Comparison of ENCODE assay signal across 10 cellular contexts in genomic region chr4:9153571-9154157, GRCh38. TPM values are rescaled to one million over a fixed set of nuclear protein-coding genes. Genes with fewer than 3 reads are reported as not detected.
A peak's percentile ranks its signal among the peaks of the same experiment; 100 is the strongest.
DNase-seq lines count a peak whose midpoint lies in the region; ATAC-seq and TF ChIP-seq lines count a peak whose summit lies in the region.
"Not testable (repeated sequence)": the region's sequence is repeated elsewhere in the genome, so short reads cannot be mapped to it uniquely, and the experiment has no call there.
"Had no signal": no experiment of that assay in that cellular context is flagged by ENCODE, and none has a peak within 500 bp of the region (broad histone marks: within the 10 kb centered on the region; RNA-seq: fewer than 3 reads in every experiment).

No MANE protein-coding gene starts in this region.

- DNase-seq in MV-4-11 (lab: John Stamatoyannopoulos, UW), result peak; percentile 0
- not testable (repeated sequence) for DNase-seq in activated B cell treated with CpG ODN at 0.5 μM for 24 hours; mammary epithelial cell; mesothelial cell of epicardium (ENCODE audit: low spot score in 2 of 2, unreplicated experiment in 2 of 2)
- peak in 38 of 42 donors; percentile 12 to 81 (median 45) for DNase-seq in head of caudate nucleus

- H3K27me3 Mint-ChIP-seq in activated B cell treated with CpG ODN at 0.5 μM for 24 hours; mesothelial cell of epicardium (ENCODE audit: low read depth): not testable (repeated sequence)

- TSS peak; percentile 84 for BruUV-seq in mammary epithelial cell (replicated peaks; lab: Mats Ljungman, UMichigan)

- peak overlapping the region; percentile 79 for H3K4me3 ChIP-seq in ACC112 (ENCODE audit: low read depth, low read length)
- peak overlapping the region; percentile 6; the same call in 1 of the 2 replicates for H3K4me3 ChIP-seq in GM08714 (ENCODE audit: low read length)
- H3K4me3 ChIP-seq in mammary epithelial cell (replicated peaks in 1 of 3; ENCODE audit: insufficient read depth in 1 of 3, low read depth in 2 of 3, low read length in 3 of 3), result peak overlapping the region; percentile 42 to 65 (median 58)
- H3K4me3 ChIP-seq in skeletal muscle satellite cell (ENCODE audit: low read length), result peak overlapping the region; percentile 84

- dilution Hi-C loops in mammary epithelial cell (cut with HindIII; ENCODE audit: low sequenced_read_pairs), result not testable (repeated sequence)

- H4K20me1 ChIP-seq in mammary epithelial cell (ENCODE audit: insufficient read depth, low read length), result not testable (repeated sequence)

- H3K4me1 ChIP-seq in ACC112 (ENCODE audit: control insufficient read depth, insufficient read depth, low read length, unreplicated experiment); mammary epithelial cell (ENCODE audit: insufficient read depth, low read length); skeletal muscle satellite cell (ENCODE audit: control insufficient read depth, insufficient read depth, low read length): not testable (repeated sequence)

- H3K79me2 ChIP-seq in ACC112 (ENCODE audit: control insufficient read depth, insufficient read depth, low read length, unreplicated experiment); mammary epithelial cell (ENCODE audit: insufficient read depth, low read length): not testable (repeated sequence)

- not testable (repeated sequence) for TF ChIP-seq CTCF in activated B cell treated with CpG ODN at 0.5 μM for 24 hours (IDR thresholded peaks at IDR 0.05); mammary epithelial cell (conservative IDR thresholded peaks at IDR 0.05 in 1 of 2, IDR thresholded peaks at IDR 0.05 in 1 of 2; ENCODE audit: extremely low read depth in 1 of 2, insufficient read depth in 1 of 2, low read depth in 1 of 2, low read length in 2 of 2); mesothelial cell of epicardium (IDR thresholded peaks at IDR 0.05; ENCODE audit: unreplicated experiment)

- not testable (repeated sequence) for H3K4me1 Mint-ChIP-seq in activated B cell treated with CpG ODN at 0.5 μM for 24 hours, mesothelial cell of epicardium

- H3K9ac ChIP-seq in mammary epithelial cell (ENCODE audit: insufficient read depth, low read length) (peak overlapping the region; percentile 58), skeletal muscle satellite cell (ENCODE audit: low read depth, low read length) (peak overlapping the region; percentile 94)

- not testable (repeated sequence) for H3K36me3 ChIP-seq in ACC112 (ENCODE audit: insufficient read depth, low read length); mammary epithelial cell (ENCODE audit: insufficient read depth, low read length); skeletal muscle satellite cell (ENCODE audit: insufficient read depth, low read length)

- CTCF ChIA-PET in activated B cell treated with CpG ODN at 0.5 μM for 24 hours (lab: Charles Lee), result not testable (repeated sequence)
- CTCF ChIA-PET in mammary epithelial cell (lab: Charles Lee; ENCODE audit: low non-redundant PET), result interaction anchor here (0.6 kb wide), 1 partner anchor 377 kb away, joined by 3 read pairs; no protein-coding TSS in a partner anchor

- in situ Hi-C loops in mammary epithelial cell (cut with MboI; ENCODE audit: low sequenced_read_pairs in 2 of 2), result not testable (repeated sequence)

- H3K27ac ChIP-seq in ACC112 (ENCODE audit: low read depth, low read length) (peak overlapping the region; percentile 62), mammary epithelial cell (ENCODE audit: insufficient read depth, low read depth, low read length) (peak overlapping the region; percentile 62)

- not testable (repeated sequence) for H3K27me3 ChIP-seq in ACC112 (ENCODE audit: insufficient read depth, low read length); mammary epithelial cell (ENCODE audit: insufficient read depth, low read length); skeletal muscle satellite cell (ENCODE audit: control insufficient read depth, insufficient read depth, low read length)

- H3K4me2 ChIP-seq in mammary epithelial cell (ENCODE audit: insufficient read depth, low read depth, low read length) (peak overlapping the region; percentile 75), skeletal muscle satellite cell (ENCODE audit: low read length) (peak overlapping the region; percentile 96)

- not testable (repeated sequence) for H3K9me3 Mint-ChIP-seq in activated B cell treated with CpG ODN at 0.5 μM for 24 hours, mesothelial cell of epicardium

- not testable (repeated sequence) for H3K9me3 ChIP-seq in mammary epithelial cell (replicated peaks; ENCODE audit: insufficient read depth, low read length); skeletal muscle satellite cell (replicated peaks; ENCODE audit: low read length)

- 16% methylated on average over 16 of the region's 27 CpGs for WGBS in mammary epithelial cell (ENCODE audit: low coverage, missing lambda C conversion rate)

- H3K4me3 Mint-ChIP-seq in activated B cell treated with CpG ODN at 0.5 μM for 24 hours (peak overlapping the region; percentile 95), mesothelial cell of epicardium (peak overlapping the region; percentile 76)

- H3K36me3 Mint-ChIP-seq in activated B cell treated with CpG ODN at 0.5 μM for 24 hours (ENCODE audit: low read depth); mesothelial cell of epicardium: not testable (repeated sequence)

- H3K27ac Mint-ChIP-seq in activated B cell treated with CpG ODN at 0.5 μM for 24 hours (peak overlapping the region; percentile 61), mesothelial cell of epicardium (peak overlapping the region; percentile 61)

- peak overlapping the region; percentile 12 for H2AFZ ChIP-seq in ACC112 (ENCODE audit: low read length, unreplicated experiment)
- H2AFZ ChIP-seq in mammary epithelial cell (ENCODE audit: low read depth, low read length), result peak overlapping the region; percentile 78

- ATAC-seq in activated B cell treated with CpG ODN at 0.5 μM for 24 hours (ENCODE audit: low read depth), result not testable (repeated sequence)

- POLR2A ChIA-PET in activated B cell treated with CpG ODN at 0.5 μM for 24 hours (lab: Charles Lee), result not testable (repeated sequence)

- intact Hi-C loops in activated B cell treated with CpG ODN at 0.5 μM for 24 hours (cut with micrococcal nuclease); mammary epithelial cell (cut with micrococcal nuclease); head of caudate nucleus (cut with DNase I): not testable (repeated sequence)

RNA-seq across cellular contexts. Expression of gene FAM90A26, which starts 16.5 kb away (rescaled TPM):
- total RNA-seq in activated B cell treated with CpG ODN at 0.5 μM for 24 hours (not detected in 2 replicates), mammary epithelial cell (not detected), mesothelial cell of epicardium (not detected in 3 replicates)
- not detected for polyA plus RNA-seq in mammary epithelial cell
- polyA minus RNA-seq in mammary epithelial cell, result not detected
- not detected in 2 replicates for total RNA-seq in skeletal muscle satellite cell (2012; rRNA removed)
- total RNA-seq: A172, mucosa of gallbladder had no signal

RNA-seq across cellular contexts. Expression of gene USP17L10, which starts 56.8 kb away (rescaled TPM):
- total RNA-seq in activated B cell treated with CpG ODN at 0.5 μM for 24 hours, result not detected in 2 replicates
- total RNA-seq in mammary epithelial cell, result not detected
- polyA plus RNA-seq in mammary epithelial cell, result not detected
- not detected for polyA minus RNA-seq in mammary epithelial cell
- not detected in 3 replicates for total RNA-seq in mesothelial cell of epicardium
- not detected in 2 replicates for total RNA-seq in skeletal muscle satellite cell (2012; rRNA removed)
- total RNA-seq: A172, mucosa of gallbladder had no signal

Comparison
In these comparisons a context has a peak if more than half of its experiments do, and no peak if none do; other contexts are left out.
1. H3K4me3 ChIP-seq: peak in every context shown above with its lines; median percentile 84 in skeletal muscle satellite cell; 79 in ACC112; 58 in mammary epithelial cell; 6 in GM08714.